Comparison of ENCODE assay signal across 1 cellular context in the genomic region with DNA sequence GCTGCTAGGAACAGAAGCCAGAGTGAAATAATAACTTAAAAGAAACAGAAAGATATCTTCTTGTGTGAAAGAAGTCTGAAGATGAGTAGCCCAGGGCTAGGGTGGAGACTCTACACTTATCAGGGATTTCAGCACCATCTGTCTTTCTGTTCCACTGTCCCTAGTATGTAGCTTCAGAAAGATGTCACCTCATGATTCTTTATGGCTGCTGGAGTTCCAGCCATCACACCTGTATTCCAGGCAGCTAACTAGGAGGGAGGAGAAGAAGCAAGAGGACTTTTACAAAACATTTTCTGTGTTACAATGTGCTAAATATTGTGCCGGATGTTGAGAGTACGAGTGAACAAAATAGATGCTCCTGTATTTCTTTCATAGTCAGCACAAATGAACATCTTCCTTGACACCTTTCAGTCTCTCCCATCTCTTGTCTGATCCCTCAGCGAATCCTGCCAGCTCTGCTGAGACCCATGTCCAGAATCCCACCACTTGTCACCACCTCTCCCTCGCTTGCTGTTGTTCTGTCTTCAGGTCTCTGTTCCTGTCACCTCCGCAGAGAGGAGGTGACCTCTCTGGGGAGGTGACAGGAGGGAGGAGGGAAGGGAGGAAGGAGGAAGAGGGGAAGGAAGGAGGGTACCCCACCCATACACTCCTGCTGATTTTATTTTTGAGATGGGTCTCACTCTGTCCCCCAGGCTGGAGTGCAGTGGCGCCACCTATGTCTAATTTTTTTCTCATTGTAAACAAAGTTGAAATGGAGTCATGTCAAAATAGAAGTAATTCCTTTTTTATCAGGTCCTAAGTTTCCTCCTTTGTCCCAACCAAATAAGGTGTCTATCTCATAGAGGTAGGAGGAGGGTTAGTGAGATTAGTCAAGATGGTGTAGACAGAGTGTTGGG.
A peak's percentile ranks its signal among the peaks of the same experiment; 100 is the strongest.
TF ChIP-seq lines count a peak whose summit lies in the region.

No MANE protein-coding gene starts in this region.

TF ChIP-seq in A549, 52 proteins besides CTCF, POLR2A, EP300 and RAD21:
- no peak for TF ChIP-seq NPAS2 (CRISPR knock-in tag; IDR thresholded peaks at IDR 0.05; ENCODE audit: borderline replicate concordance)
- TF ChIP-seq MAFK (IDR thresholded peaks at IDR 0.05; ENCODE audit: partially characterized antibody): peak; percentile 84
